In genomic region chr4:6548201-6548881, GRCh38 we compare ENCODE assay signal across 1 cellular context.
A peak's percentile ranks its signal among the peaks of the same experiment; 100 is the strongest.
TF ChIP-seq lines count a peak whose summit lies in the region.

No MANE protein-coding gene starts in this region.

TF ChIP-seq in HepG2, 621 proteins besides CTCF, POLR2A, EP300 and RAD21 (continued from another document):
- TF ChIP-seq, protein P1, sequence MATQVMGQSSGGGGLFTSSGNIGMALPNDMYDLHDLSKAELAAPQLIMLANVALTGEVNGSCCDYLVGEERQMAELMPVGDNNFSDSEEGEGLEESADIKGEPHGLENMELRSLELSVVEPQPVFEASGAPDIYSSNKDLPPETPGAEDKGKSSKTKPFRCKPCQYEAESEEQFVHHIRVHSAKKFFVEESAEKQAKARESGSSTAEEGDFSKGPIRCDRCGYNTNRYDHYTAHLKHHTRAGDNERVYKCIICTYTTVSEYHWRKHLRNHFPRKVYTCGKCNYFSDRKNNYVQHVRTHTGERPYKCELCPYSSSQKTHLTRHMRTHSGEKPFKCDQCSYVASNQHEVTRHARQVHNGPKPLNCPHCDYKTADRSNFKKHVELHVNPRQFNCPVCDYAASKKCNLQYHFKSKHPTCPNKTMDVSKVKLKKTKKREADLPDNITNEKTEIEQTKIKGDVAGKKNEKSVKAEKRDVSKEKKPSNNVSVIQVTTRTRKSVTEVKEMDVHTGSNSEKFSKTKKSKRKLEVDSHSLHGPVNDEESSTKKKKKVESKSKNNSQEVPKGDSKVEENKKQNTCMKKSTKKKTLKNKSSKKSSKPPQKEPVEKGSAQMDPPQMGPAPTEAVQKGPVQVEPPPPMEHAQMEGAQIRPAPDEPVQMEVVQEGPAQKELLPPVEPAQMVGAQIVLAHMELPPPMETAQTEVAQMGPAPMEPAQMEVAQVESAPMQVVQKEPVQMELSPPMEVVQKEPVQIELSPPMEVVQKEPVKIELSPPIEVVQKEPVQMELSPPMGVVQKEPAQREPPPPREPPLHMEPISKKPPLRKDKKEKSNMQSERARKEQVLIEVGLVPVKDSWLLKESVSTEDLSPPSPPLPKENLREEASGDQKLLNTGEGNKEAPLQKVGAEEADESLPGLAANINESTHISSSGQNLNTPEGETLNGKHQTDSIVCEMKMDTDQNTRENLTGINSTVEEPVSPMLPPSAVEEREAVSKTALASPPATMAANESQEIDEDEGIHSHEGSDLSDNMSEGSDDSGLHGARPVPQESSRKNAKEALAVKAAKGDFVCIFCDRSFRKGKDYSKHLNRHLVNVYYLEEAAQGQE (IDR thresholded peaks at IDR 0.05; ENCODE audit: borderline replicate concordance in 1 of 2, low read depth in 1 of 2, low read length in 2 of 2), result peak in 1 of 2 experiments; percentile 40; a peak in 1 of 4 replicates
TF ChIP-seq in HepG2: peak in this region for 4.
